28 cellular contexts compared by ENCODE assay signal in genomic region chr9:37625262-37626147, GRCh38. TPM values are rescaled to one million over a fixed set of nuclear protein-coding genes. Genes with fewer than 3 reads are reported as not detected.
"Had no signal": no experiment of that assay in that cellular context is flagged by ENCODE, and none has a peak within 500 bp of the region (broad histone marks: within the 10 kb centered on the region; RNA-seq: fewer than 3 reads in every experiment).

No MANE protein-coding gene starts in this region.

- H3K27ac Mint-ChIP-seq: effector memory CD8-positive, alpha-beta T cell; naive thymus-derived CD8-positive, alpha-beta T cell; nephron progenitor cell; stimulated activated naive B cell treated with anti-CD40 and anti-IgM and Interleukin-4, amounts not matched to agents 10 μg/mL and 1 μg/mL and 100 μg/mL, for 72 hours; stimulated activated naive CD8-positive, alpha-beta T cell treated with anti-CD3 and anti-CD28 coated beads, Interleukin-15, Interleukin-2, amounts not matched to agents 100 ng/mL and 50 ng/mL, for 24 hours had no signal

- H3K9me3 Mint-ChIP-seq: effector memory CD8-positive, alpha-beta T cell; naive thymus-derived CD8-positive, alpha-beta T cell; nephron progenitor cell; stimulated activated naive B cell treated with anti-CD40 and anti-IgM and Interleukin-4, amounts not matched to agents 10 μg/mL and 1 μg/mL and 100 μg/mL, for 72 hours; stimulated activated naive CD8-positive, alpha-beta T cell treated with anti-CD3 and anti-CD28 coated beads, Interleukin-15, Interleukin-2, amounts not matched to agents 100 ng/mL and 50 ng/mL, for 24 hours had no signal

- H3K27me3 Mint-ChIP-seq: effector memory CD8-positive, alpha-beta T cell; stimulated activated naive CD8-positive, alpha-beta T cell treated with anti-CD3 and anti-CD28 coated beads, Interleukin-15, Interleukin-2, amounts not matched to agents 100 ng/mL and 50 ng/mL, for 24 hours had no signal

- H3K4me2 ChIP-seq: hepatocyte had no signal

- H3K4me3 ChIP-seq: gastroesophageal sphincter, heart left ventricle, hepatocyte, left lung, pancreas, right lobe of liver, thoracic aorta, tibial nerve, vagina had no signal

- H3K79me2 ChIP-seq: hepatocyte had no signal

- H3K4me1 Mint-ChIP-seq: naive thymus-derived CD8-positive, alpha-beta T cell had no signal

- H3K9me3 ChIP-seq: gastroesophageal sphincter, heart left ventricle, left lung, neutrophil, pancreas, right lobe of liver, thoracic aorta, tibial nerve, vagina had no signal

- ATAC-seq: effector memory CD8-positive, alpha-beta T cell; gastroesophageal sphincter; heart left ventricle; left lung; naive thymus-derived CD8-positive, alpha-beta T cell; pancreas; right lobe of liver; stimulated activated naive B cell treated with anti-CD40 and anti-IgM and Interleukin-4, amounts not matched to agents 10 μg/mL and 1 μg/mL and 100 μg/mL, for 72 hours had no signal

- DNase-seq: cortex of kidney; effector memory CD8-positive, alpha-beta T cell; heart left ventricle; kidney; left lung; mesenchymal stem cell; midbrain; naive thymus-derived CD8-positive, alpha-beta T cell; nephron progenitor cell; pancreas; retina; right lobe of liver; small intestine; stimulated activated CD4-positive, alpha-beta T cell treated with anti-CD3 and anti-CD28 coated beads, Interleukin-15, amount 100 ng/mL, for 24 hours; stimulated activated CD4-positive, alpha-beta T cell treated with anti-CD3 and anti-CD28 coated beads, Interleukin-2, amount 100 ng/mL, for 48 hours; stimulated activated naive B cell treated with anti-CD40 and anti-IgM and Interleukin-4, amounts not matched to agents 10 μg/mL and 1 μg/mL and 100 μg/mL, for 72 hours had no signal

- H3K27me3 ChIP-seq: heart left ventricle, hepatocyte, left lung, pancreas, right lobe of liver, tibial nerve, vagina had no signal

- H2AFZ ChIP-seq: hepatocyte had no signal

- H3K27ac ChIP-seq: gastroesophageal sphincter, heart left ventricle, hepatocyte, left lung, neutrophil, pancreas, right lobe of liver, thoracic aorta, tibial nerve, vagina had no signal

- H3K36me3 Mint-ChIP-seq: naive thymus-derived CD8-positive, alpha-beta T cell; stimulated activated naive B cell treated with anti-CD40 and anti-IgM and Interleukin-4, amounts not matched to agents 10 μg/mL and 1 μg/mL and 100 μg/mL, for 72 hours had no signal

- H3K36me3 ChIP-seq: gastroesophageal sphincter, heart left ventricle, left lung, neutrophil, pancreas, right lobe of liver, thoracic aorta, tibial nerve, vagina had no signal

- H3K4me1 ChIP-seq: gastroesophageal sphincter, heart left ventricle, left lung, pancreas, right lobe of liver, tibial nerve, vagina had no signal

- H3K4me3 Mint-ChIP-seq: effector memory CD8-positive, alpha-beta T cell; naive thymus-derived CD8-positive, alpha-beta T cell; nephron progenitor cell; stimulated activated naive B cell treated with anti-CD40 and anti-IgM and Interleukin-4, amounts not matched to agents 10 μg/mL and 1 μg/mL and 100 μg/mL, for 72 hours; stimulated activated naive CD8-positive, alpha-beta T cell treated with anti-CD3 and anti-CD28 coated beads, Interleukin-15, Interleukin-2, amounts not matched to agents 100 ng/mL and 50 ng/mL, for 24 hours had no signal

RNA-seq across cellular contexts. Expression of gene FRMPD1, which starts 25.2 kb away (rescaled TPM):
- total RNA-seq: dermis microvascular lymphatic vessel endothelial cell; fibroblast of villous mesenchyme; left lung; lung microvascular endothelial cell; naive thymus-derived CD8-positive, alpha-beta T cell; pulmonary artery endothelial cell; ureter had no signal
- polyA plus RNA-seq: naive thymus-derived CD8-positive, alpha-beta T cell had no signal
